ENCODE assay signal across 7 cellular contexts in the genomic region with DNA sequence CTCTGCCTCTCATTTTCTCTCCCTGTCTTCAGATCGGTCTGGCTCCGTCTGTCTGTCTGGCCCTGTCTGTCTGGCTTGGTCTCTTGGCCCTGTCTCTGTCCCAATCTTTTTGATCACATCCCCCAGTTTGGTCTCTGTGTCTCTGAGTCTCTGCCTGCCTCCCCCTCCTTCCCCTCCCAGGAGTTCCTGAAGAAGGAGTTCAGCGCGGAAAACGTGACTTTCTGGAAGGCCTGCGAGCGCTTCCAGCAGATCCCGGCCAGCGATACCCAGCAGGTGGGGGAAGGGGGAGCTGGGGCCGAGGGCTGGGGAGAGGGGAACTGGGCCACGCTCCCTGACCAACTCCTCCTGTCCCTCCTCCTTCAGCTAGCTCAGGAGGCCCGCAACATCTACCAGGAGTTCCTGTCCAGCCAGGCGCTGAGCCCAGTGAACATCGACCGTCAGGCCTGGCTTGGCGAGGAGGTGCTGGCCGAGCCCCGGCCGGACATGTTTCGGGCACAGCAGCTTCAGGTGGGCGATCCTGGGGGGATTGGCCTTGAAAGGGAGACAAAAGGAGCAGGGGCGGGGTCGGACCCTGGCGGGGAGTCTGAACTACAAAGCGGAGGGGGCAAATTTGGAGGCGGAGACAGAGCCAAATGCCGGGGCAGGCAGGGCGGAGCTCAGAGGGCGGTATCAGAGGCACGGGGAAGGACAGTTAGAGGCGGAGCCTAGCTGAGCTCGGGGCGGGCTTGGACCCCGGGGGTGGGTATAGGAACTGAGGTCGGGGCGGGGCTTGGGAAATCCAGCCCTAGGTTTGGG. TPM values are rescaled to one million over a fixed set of nuclear protein-coding genes. Genes with fewer than 3 reads are reported as not detected.
DNase-seq lines count a peak whose midpoint lies in the region; ATAC-seq and TF ChIP-seq lines count a peak whose summit lies in the region.

No MANE protein-coding gene starts in this region.

- WGBS in stomach, 5 donors, result 18 to 41% (median 20%) methylated on average over 35 to 36 of the region's 36 CpGs

- no peaks in the 10 kb centered on the region for H3K9me3 Mint-ChIP-seq in Calu3 (ENCODE audit: low read depth, unreplicated experiment)

- CTCF ChIA-PET in Calu3 (lab: Charles Lee), result interaction anchor here (0.6 to 1.4 kb wide), 2 partner anchors 24 to 280 kb away, joined by 3 read pairs; a partner anchor contains a TSS

- H3K27ac ChIP-seq in stomach, result peak overlapping the region; percentile 83 to 92 (median 89)

- TF ChIP-seq EP300 in Ishikawa (IDR thresholded peaks at IDR 0.05; ENCODE audit: borderline replicate concordance) (no peak), stomach (IDR thresholded peaks at IDR 0.05) (no peak)

- no peak overlapping the region for H3K4me3 Mint-ChIP-seq in Calu3 (ENCODE audit: low read depth, unreplicated experiment)

- TF ChIP-seq CTCF in stomach (IDR thresholded peaks at IDR 0.05) (no peak), Calu3 (IDR thresholded peaks at IDR 0.05; ENCODE audit: unreplicated experiment) (no peak)

- no peak for ATAC-seq in GM21360 (IDR thresholded peaks at IDR 0.05; ENCODE audit: unreplicated experiment)

- no peak overlapping the region for H3K27ac Mint-ChIP-seq in Calu3 (ENCODE audit: unreplicated experiment)

- H3K36me3 ChIP-seq in stomach, result peaks cover 0 to 9% (median 0%) of the 10 kb centered on the region in 4 donors

- H3K27me3 Mint-ChIP-seq in Calu3 (ENCODE audit: unreplicated experiment), result no peaks in the 10 kb centered on the region

- no peak for TF ChIP-seq POLR2A in stomach (IDR thresholded peaks at IDR 0.05)

- H3K36me3 Mint-ChIP-seq in Calu3 (ENCODE audit: insufficient read depth, unreplicated experiment), result peaks cover 34% of the 10 kb centered on the region

- peak; percentile 80 for DNase-seq in cerebellar cortex (ENCODE audit: low spot score)
- DNase-seq in kidney glomerular epithelial cell (lab: John Stamatoyannopoulos, UW), result peak; percentile 86
- peak; percentile 93 for DNase-seq in stomach
- no peak for DNase-seq in NOMO-1 (lab: John Stamatoyannopoulos, UW; ENCODE audit: unreplicated experiment in 2 of 2)
- no peak for DNase-seq in Calu3

- H3K9me3 ChIP-seq in stomach, result no peaks in the 10 kb centered on the region

- peak overlapping the region; percentile 44 to 53 (median 48) for H3K4me3 ChIP-seq in stomach

- TF ChIP-seq RAD21 in Ishikawa (IDR thresholded peaks at IDR 0.05; ENCODE audit: low read depth), result no peak

- no peaks in the 10 kb centered on the region for H3K27me3 ChIP-seq in stomach

- peaks cover 66 to 95% (median 80%) of the 10 kb centered on the region in 4 donors for H3K4me1 ChIP-seq in stomach

- intact Hi-C loops in stomach (cut with DNase I; ENCODE audit: low total_unique reads), result no loop called here
- intact Hi-C loops in Calu3 (cut with micrococcal nuclease; ENCODE audit: unreplicated experiment), result no loop called here

- peaks cover 22% of the 10 kb centered on the region for H3K4me1 Mint-ChIP-seq in Calu3 (ENCODE audit: low read depth, unreplicated experiment)

- no TSS peak for BruUV-seq in Calu3 (replicated peaks; lab: Mats Ljungman, UMichigan)

TF ChIP-seq in Ishikawa, 13 proteins besides CTCF, POLR2A, EP300 and RAD21:
- TF ChIP-seq, protein P1, sequence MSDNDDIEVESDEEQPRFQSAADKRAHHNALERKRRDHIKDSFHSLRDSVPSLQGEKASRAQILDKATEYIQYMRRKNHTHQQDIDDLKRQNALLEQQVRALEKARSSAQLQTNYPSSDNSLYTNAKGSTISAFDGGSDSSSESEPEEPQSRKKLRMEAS (IDR thresholded peaks at IDR 0.05), result peak; percentile 18; the same call in 1 of the 2 replicates
- TF ChIP-seq NFIC (IDR thresholded peaks at IDR 0.05) (0 out of 2 replicates have a peak, but pooled peaks have one; percentile 9), YY1 (IDR thresholded peaks at IDR 0.05; ENCODE audit: low read depth) (0 out of 2 replicates have a peak, but pooled peaks have one; percentile 14), TEAD4 (IDR thresholded peaks at IDR 0.05) (no peak), EGR1 (IDR thresholded peaks at IDR 0.05) (no peak), CREB1 (IDR thresholded peaks at IDR 0.05; ENCODE audit: low read depth) (no peak), FOXM1 (IDR thresholded peaks at IDR 0.05; ENCODE audit: borderline replicate concordance, low read depth) (no peak), TAF1 (IDR thresholded peaks at IDR 0.05; ENCODE audit: low read depth) (peak; percentile 47; the same call in 1 of the 2 replicates), TCF12 (IDR thresholded peaks at IDR 0.05; ENCODE audit: low read depth) (peak; percentile 14), CEBPB (IDR thresholded peaks at IDR 0.05) (no peak), ZBTB7A (IDR thresholded peaks at IDR 0.05; ENCODE audit: low read depth) (peak; percentile 73)
- TF ChIP-seq, protein P2, sequence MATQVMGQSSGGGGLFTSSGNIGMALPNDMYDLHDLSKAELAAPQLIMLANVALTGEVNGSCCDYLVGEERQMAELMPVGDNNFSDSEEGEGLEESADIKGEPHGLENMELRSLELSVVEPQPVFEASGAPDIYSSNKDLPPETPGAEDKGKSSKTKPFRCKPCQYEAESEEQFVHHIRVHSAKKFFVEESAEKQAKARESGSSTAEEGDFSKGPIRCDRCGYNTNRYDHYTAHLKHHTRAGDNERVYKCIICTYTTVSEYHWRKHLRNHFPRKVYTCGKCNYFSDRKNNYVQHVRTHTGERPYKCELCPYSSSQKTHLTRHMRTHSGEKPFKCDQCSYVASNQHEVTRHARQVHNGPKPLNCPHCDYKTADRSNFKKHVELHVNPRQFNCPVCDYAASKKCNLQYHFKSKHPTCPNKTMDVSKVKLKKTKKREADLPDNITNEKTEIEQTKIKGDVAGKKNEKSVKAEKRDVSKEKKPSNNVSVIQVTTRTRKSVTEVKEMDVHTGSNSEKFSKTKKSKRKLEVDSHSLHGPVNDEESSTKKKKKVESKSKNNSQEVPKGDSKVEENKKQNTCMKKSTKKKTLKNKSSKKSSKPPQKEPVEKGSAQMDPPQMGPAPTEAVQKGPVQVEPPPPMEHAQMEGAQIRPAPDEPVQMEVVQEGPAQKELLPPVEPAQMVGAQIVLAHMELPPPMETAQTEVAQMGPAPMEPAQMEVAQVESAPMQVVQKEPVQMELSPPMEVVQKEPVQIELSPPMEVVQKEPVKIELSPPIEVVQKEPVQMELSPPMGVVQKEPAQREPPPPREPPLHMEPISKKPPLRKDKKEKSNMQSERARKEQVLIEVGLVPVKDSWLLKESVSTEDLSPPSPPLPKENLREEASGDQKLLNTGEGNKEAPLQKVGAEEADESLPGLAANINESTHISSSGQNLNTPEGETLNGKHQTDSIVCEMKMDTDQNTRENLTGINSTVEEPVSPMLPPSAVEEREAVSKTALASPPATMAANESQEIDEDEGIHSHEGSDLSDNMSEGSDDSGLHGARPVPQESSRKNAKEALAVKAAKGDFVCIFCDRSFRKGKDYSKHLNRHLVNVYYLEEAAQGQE (IDR thresholded peaks at IDR 0.05; ENCODE audit: low read depth), result no peak
- TF ChIP-seq, protein P3, sequence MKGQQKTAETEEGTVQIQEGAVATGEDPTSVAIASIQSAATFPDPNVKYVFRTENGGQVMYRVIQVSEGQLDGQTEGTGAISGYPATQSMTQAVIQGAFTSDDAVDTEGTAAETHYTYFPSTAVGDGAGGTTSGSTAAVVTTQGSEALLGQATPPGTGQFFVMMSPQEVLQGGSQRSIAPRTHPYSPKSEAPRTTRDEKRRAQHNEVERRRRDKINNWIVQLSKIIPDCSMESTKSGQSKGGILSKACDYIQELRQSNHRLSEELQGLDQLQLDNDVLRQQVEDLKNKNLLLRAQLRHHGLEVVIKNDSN (IDR thresholded peaks at IDR 0.05), result no peak

RNA-seq across cellular contexts. Expression of a gene that starts 9.0 kb away (rescaled TPM):
- total RNA-seq in stomach, result 100 to 1,000 TPM in 1 of 5 donors, 10 to 100 TPM in 1, 1 to 10 TPM in 2, not detected in 1; 4.2 to 100 (median 12.5) TPM
- 10 to 100 TPM; 19.0 to 34.3 (median 26.9) TPM for polyA plus RNA-seq in stomach
- total RNA-seq in Calu3 (2022), result 12.9 and 13.0 TPM in 2 replicates

RNA-seq across cellular contexts. Expression of a gene that starts 15.3 kb away (rescaled TPM):
- total RNA-seq in stomach (100 to 1,000 TPM in 3 of 5 donors, 10 to 100 TPM in 2; 73.5 to 621 (median 187) TPM), Calu3 (2022) (278 and 305 TPM in 2 replicates)
- polyA plus RNA-seq in stomach, result 100 to 1,000 TPM in 1 of 3 donors, 10 to 100 TPM in 2; 92.9 to 135 (median 98.0) TPM

RNA-seq across cellular contexts. Expression of a gene that starts 17.5 kb away (rescaled TPM):
- total RNA-seq in stomach, result not detected
- under 1 TPM in 1 of 3 donors, not detected in 2; 0.10 TPM for polyA plus RNA-seq in stomach
- 0.19 and 0.64 TPM in 2 replicates for total RNA-seq in Calu3 (2022)

RNA-seq across cellular contexts. Expression of a gene that starts 33.7 kb away (rescaled TPM):
- not detected for total RNA-seq in stomach
- polyA plus RNA-seq in stomach, result not detected
- total RNA-seq in Calu3 (2022), result not detected in 2 replicates

RNA-seq across cellular contexts. Expression of a gene that starts 42.6 kb away (rescaled TPM):
- total RNA-seq in stomach, result 10 to 100 TPM in 2 of 5 donors, not detected in 3; 52.4 to 68.3 TPM
- polyA plus RNA-seq in stomach, result 10 to 100 TPM in 1 of 3 donors, under 1 TPM in 1, not detected in 1; 0.50 to 13.6 TPM
- 14.3 and 20.2 TPM in 2 replicates for total RNA-seq in Calu3 (2022)

Comparison
In these comparisons a context has a peak if more than half of its experiments do, and no peak if none do; other contexts are left out.
1. DNase-seq: peak in cerebellar cortex (single experiment), kidney glomerular epithelial cell (single experiment) and stomach (single experiment); none in NOMO-1 (0 of 2) and Calu3 (single experiment).